1 cellular context compared by ENCODE assay signal in the genomic region with DNA sequence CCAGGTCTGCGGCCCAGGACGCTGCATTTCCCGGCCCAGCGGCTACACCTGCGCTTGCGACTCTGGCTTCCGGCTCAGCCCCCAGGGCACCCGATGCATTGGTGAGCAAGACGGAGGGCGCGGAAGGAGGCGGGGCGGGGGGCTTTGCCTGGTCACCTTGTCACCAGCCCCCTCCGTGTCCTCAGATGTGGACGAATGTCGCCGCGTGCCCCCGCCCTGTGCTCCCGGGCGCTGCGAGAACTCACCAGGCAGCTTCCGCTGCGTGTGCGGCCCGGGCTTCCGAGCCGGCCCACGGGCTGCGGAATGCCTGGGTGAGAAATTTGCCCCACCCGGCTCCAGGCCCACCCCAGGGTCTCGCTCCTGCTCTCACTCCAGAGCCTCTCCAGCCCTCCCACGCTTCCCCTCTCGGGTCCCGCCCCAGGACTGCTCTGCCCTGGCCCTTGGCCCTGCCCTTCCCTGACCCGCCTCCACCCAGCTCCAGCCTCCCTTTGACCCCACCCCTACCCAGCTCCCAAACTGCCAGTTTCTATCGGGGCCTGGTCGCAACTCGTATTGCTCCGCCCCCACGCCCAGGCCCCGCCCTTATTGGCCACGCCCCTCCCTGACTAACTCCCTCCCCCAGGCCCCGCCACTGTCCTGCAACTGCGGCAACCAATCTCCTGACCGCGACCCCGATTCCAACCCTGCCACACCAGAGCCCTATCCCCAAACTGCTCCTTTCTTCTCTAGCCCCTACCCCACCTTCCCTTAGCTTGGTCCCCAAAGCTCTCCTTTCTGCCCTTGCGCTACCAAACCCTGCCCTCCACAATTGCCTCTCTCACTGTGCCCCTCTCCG.
A peak's percentile ranks its signal among the peaks of the same experiment; 100 is the strongest.
TF ChIP-seq lines count a peak whose summit lies in the region.

No MANE protein-coding gene starts in this region.

TF ChIP-seq in K562, 482 proteins besides CTCF, POLR2A, EP300 and RAD21 (continued from another document):
- TF ChIP-seq, protein P1, sequence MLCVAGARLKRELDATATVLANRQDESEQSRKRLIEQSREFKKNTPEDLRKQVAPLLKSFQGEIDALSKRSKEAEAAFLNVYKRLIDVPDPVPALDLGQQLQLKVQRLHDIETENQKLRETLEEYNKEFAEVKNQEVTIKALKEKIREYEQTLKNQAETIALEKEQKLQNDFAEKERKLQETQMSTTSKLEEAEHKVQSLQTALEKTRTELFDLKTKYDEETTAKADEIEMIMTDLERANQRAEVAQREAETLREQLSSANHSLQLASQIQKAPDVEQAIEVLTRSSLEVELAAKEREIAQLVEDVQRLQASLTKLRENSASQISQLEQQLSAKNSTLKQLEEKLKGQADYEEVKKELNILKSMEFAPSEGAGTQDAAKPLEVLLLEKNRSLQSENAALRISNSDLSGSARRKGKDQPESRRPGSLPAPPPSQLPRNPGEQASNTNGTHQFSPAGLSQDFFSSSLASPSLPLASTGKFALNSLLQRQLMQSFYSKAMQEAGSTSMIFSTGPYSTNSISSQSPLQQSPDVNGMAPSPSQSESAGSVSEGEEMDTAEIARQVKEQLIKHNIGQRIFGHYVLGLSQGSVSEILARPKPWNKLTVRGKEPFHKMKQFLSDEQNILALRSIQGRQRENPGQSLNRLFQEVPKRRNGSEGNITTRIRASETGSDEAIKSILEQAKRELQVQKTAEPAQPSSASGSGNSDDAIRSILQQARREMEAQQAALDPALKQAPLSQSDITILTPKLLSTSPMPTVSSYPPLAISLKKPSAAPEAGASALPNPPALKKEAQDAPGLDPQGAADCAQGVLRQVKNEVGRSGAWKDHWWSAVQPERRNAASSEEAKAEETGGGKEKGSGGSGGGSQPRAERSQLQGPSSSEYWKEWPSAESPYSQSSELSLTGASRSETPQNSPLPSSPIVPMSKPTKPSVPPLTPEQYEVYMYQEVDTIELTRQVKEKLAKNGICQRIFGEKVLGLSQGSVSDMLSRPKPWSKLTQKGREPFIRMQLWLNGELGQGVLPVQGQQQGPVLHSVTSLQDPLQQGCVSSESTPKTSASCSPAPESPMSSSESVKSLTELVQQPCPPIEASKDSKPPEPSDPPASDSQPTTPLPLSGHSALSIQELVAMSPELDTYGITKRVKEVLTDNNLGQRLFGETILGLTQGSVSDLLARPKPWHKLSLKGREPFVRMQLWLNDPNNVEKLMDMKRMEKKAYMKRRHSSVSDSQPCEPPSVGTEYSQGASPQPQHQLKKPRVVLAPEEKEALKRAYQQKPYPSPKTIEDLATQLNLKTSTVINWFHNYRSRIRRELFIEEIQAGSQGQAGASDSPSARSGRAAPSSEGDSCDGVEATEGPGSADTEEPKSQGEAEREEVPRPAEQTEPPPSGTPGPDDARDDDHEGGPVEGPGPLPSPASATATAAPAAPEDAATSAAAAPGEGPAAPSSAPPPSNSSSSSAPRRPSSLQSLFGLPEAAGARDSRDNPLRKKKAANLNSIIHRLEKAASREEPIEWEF (CRISPR knock-in tag; IDR thresholded peaks at IDR 0.05), result no peak
- TF ChIP-seq ZNF436 (CRISPR knock-in tag; IDR thresholded peaks at IDR 0.05), result no peak
- TF ChIP-seq HEY1 (CRISPR knock-in tag; IDR thresholded peaks at IDR 0.05; ENCODE audit: borderline replicate concordance), result no peak
- TF ChIP-seq KDM4B (IDR thresholded peaks at IDR 0.05; ENCODE audit: borderline replicate concordance in 2 of 2, low read depth in 1 of 2), result no peak
- TF ChIP-seq HCFC1 (IDR thresholded peaks at IDR 0.05; ENCODE audit: low read depth, low read length), result peak; percentile 9; the same call in 1 of the 2 replicates
- TF ChIP-seq HLTF (IDR thresholded peaks at IDR 0.05), result peak; percentile 88
- TF ChIP-seq, protein P2, sequence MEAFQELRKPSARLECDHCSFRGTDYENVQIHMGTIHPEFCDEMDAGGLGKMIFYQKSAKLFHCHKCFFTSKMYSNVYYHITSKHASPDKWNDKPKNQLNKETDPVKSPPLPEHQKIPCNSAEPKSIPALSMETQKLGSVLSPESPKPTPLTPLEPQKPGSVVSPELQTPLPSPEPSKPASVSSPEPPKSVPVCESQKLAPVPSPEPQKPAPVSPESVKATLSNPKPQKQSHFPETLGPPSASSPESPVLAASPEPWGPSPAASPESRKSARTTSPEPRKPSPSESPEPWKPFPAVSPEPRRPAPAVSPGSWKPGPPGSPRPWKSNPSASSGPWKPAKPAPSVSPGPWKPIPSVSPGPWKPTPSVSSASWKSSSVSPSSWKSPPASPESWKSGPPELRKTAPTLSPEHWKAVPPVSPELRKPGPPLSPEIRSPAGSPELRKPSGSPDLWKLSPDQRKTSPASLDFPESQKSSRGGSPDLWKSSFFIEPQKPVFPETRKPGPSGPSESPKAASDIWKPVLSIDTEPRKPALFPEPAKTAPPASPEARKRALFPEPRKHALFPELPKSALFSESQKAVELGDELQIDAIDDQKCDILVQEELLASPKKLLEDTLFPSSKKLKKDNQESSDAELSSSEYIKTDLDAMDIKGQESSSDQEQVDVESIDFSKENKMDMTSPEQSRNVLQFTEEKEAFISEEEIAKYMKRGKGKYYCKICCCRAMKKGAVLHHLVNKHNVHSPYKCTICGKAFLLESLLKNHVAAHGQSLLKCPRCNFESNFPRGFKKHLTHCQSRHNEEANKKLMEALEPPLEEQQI (IDR thresholded peaks at IDR 0.05), result no peak
- TF ChIP-seq, protein P3, sequence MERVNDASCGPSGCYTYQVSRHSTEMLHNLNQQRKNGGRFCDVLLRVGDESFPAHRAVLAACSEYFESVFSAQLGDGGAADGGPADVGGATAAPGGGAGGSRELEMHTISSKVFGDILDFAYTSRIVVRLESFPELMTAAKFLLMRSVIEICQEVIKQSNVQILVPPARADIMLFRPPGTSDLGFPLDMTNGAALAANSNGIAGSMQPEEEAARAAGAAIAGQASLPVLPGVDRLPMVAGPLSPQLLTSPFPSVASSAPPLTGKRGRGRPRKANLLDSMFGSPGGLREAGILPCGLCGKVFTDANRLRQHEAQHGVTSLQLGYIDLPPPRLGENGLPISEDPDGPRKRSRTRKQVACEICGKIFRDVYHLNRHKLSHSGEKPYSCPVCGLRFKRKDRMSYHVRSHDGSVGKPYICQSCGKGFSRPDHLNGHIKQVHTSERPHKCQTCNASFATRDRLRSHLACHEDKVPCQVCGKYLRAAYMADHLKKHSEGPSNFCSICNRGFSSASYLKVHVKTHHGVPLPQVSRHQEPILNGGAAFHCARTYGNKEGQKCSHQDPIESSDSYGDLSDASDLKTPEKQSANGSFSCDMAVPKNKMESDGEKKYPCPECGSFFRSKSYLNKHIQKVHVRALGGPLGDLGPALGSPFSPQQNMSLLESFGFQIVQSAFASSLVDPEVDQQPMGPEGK (CRISPR knock-in tag; IDR thresholded peaks at IDR 0.05; ENCODE audit: borderline replicate concordance), result no peak
- TF ChIP-seq, protein P4, sequence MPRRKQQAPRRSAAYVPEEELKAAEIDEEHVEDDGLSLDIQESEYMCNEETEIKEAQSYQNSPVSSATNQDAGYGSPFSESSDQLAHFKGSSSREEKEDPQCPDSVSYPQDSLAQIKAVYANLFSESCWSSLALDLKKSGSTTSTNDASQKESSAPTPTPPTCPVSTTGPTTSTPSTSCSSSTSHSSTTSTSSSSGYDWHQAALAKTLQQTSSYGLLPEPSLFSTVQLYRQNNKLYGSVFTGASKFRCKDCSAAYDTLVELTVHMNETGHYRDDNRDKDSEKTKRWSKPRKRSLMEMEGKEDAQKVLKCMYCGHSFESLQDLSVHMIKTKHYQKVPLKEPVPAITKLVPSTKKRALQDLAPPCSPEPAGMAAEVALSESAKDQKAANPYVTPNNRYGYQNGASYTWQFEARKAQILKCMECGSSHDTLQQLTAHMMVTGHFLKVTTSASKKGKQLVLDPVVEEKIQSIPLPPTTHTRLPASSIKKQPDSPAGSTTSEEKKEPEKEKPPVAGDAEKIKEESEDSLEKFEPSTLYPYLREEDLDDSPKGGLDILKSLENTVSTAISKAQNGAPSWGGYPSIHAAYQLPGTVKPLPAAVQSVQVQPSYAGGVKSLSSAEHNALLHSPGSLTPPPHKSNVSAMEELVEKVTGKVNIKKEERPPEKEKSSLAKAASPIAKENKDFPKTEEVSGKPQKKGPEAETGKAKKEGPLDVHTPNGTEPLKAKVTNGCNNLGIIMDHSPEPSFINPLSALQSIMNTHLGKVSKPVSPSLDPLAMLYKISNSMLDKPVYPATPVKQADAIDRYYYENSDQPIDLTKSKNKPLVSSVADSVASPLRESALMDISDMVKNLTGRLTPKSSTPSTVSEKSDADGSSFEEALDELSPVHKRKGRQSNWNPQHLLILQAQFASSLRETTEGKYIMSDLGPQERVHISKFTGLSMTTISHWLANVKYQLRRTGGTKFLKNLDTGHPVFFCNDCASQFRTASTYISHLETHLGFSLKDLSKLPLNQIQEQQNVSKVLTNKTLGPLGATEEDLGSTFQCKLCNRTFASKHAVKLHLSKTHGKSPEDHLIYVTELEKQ (CRISPR knock-in tag; IDR thresholded peaks at IDR 0.05), result no peak
